In the genomic region with DNA sequence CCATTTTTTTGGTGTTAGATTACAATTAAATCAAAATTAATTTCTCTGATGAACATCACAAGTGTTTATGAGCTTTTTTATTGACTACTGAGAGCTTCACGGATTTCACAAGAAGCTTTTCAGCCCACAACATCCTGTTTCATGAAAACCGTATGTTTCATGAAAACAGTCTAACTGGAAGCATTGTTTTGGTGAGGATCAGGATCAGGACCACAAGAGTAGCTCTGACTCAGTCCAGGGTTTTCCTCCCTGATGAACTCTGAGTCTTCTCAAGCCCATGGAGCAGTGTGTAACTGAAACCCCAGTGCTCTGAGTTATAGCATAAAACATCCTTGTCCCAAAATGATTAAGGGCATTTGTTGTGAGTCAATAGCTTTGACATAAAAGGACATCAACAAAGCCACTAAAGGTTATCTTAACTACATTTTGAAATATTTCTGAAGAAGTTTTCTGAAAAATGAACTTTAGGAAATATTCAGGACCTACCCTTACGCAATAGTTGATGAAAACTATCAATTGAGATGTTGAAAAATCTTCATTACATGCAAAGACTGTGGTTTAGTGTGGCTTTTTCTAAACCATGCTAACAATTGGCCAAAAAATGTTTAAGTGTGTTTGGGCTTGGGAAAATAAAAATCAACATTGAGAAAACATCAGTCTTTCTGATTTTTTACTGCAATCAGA, we compare ENCODE assay signal across 13 cellular contexts. TPM values are rescaled to one million over a fixed set of nuclear protein-coding genes. Genes with fewer than 3 reads are reported as not detected.
DNase-seq lines count a peak whose midpoint lies in the region; TF ChIP-seq lines count a peak whose summit lies in the region.
"Had no signal": no experiment of that assay in that cellular context is flagged by ENCODE, and none has a peak within 500 bp of the region (broad histone marks: within the 10 kb centered on the region; RNA-seq: fewer than 3 reads in every experiment).

No MANE protein-coding gene starts in this region.

- in situ Hi-C loops in GM13977 (cut with MboI; ENCODE audit: low pct_unique_long_range_greater_than_20kb, low sequenced_read_pairs, unreplicated experiment), result no loop called here

- TF ChIP-seq CTCF in HFFc6 (IDR thresholded peaks at IDR 0.05) (no peak), GM13977 (IDR thresholded peaks at IDR 0.05; ENCODE audit: extremely low read depth, insufficient read depth, missing control alignments) (no peak)

- H3K9me3 Mint-ChIP-seq in HFFc6, result no peaks in the 10 kb centered on the region

- H3K9me3 ChIP-seq in adipocyte (ENCODE audit: control insufficient read depth, low read length), result no peaks in the 10 kb centered on the region

- H3K4me3 ChIP-seq in adipocyte (ENCODE audit: low read length), result no peak overlapping the region

- H3K36me3 ChIP-seq in adipocyte (ENCODE audit: control insufficient read depth, insufficient read depth, low read length, severe bottlenecking), result no peaks in the 10 kb centered on the region

- H3K4me1 Mint-ChIP-seq in HFFc6 (ENCODE audit: low read depth), result peaks cover 32% of the 10 kb centered on the region

- no peak overlapping the region for H3K9ac ChIP-seq in adipocyte (ENCODE audit: low read length)

- DNase-seq in AG20443 (ENCODE audit: low spot score) (peak; percentile 72), HFFc6 (peak; percentile 76), adipocyte (ENCODE audit: low read depth) (peak; percentile 86), kidney tubule cell (ENCODE audit: low spot score) (peak; percentile 19), ureter (ENCODE audit: low spot score) (no peak), NCI-H187 treated with DMSO at 0.1 percent for 48 hours (lab: John Stamatoyannopoulos, UW) (no peak), GM13977 (ENCODE audit: low spot score) (no peak), SW 1271 (lab: John Stamatoyannopoulos, UW) (no peak)
- DNase-seq: activated CD4-positive, alpha-beta T cell treated with anti-CD3 and anti-CD28 coated beads for 1 hour; activated naive CD4-positive, alpha-beta T cell treated with anti-CD3 and anti-CD28 coated beads, Interleukin-2, amount 50 U/mL, for 16 hours; effector memory CD8-positive, alpha-beta T cell; left colon; retina had no signal

- H3K27me3 ChIP-seq in adipocyte (replicated peaks; ENCODE audit: control insufficient read depth, insufficient read depth, low read length), result no peaks in the 10 kb centered on the region

- H3K36me3 Mint-ChIP-seq in HFFc6 (ENCODE audit: low read depth), result no peaks in the 10 kb centered on the region

- H3K27me3 Mint-ChIP-seq in HFFc6 (ENCODE audit: insufficient read depth), result no peaks in the 10 kb centered on the region

- H3K4me1 ChIP-seq in adipocyte (ENCODE audit: control insufficient read depth, insufficient read depth, low read length), result peaks cover 8% of the 10 kb centered on the region

- H3K4me3 Mint-ChIP-seq in HFFc6, result peak overlapping the region; percentile 56; the same call in 1 of the 2 replicates
- H3K4me3 Mint-ChIP-seq: effector memory CD8-positive, alpha-beta T cell had no signal

- H3K27ac Mint-ChIP-seq in HFFc6, result peak overlapping the region; percentile 48; the same call in 1 of the 2 replicates
- H3K27ac Mint-ChIP-seq: effector memory CD8-positive, alpha-beta T cell had no signal

RNA-seq across cellular contexts. Expression of gene UFM1, which starts 49.3 kb away (rescaled TPM):
- 10 to 100 TPM; 62.9 to 75.2 (median 69.0) TPM for total RNA-seq in HFFc6 (2021; fragmentation: NEBNext Ultra II Directional; extraction: Animal tissue kit (Norgen Biotek cat#: 25700))
- total RNA-seq in ureter, result 56.9 TPM

Comparison
In these comparisons a context has a peak if more than half of its experiments do, and no peak if none do; other contexts are left out.
1. DNase-seq: peak in AG20443 (single experiment), HFFc6 (single experiment), adipocyte (single experiment) and kidney tubule cell (single experiment); none in ureter (single experiment), NCI-H187 treated with DMSO at 0.1 percent for 48 hours (single experiment), GM13977 (single experiment) and SW 1271 (0 of 2).